13 cellular contexts compared by ENCODE assay signal in genomic region chr6:90187437-90188049, GRCh38.
DNase-seq lines count a peak whose midpoint lies in the region; ATAC-seq, FAIRE-seq and TF ChIP-seq lines count a peak whose summit lies in the region.
"Had no signal": no experiment of that assay in that cellular context is flagged by ENCODE, and none has a peak within 500 bp of the region (broad histone marks: within the 10 kb centered on the region; RNA-seq: fewer than 3 reads in every experiment).

No MANE protein-coding gene starts in this region.

- intact Hi-C loops in HepG2 (cut with micrococcal nuclease; ENCODE audit: unreplicated experiment) (no loop called here), ascending aorta (cut with DNase I) (no loop called here)
- intact Hi-C loops in activated T-helper 2 cell treated with anti-CD3 and anti-CD28 coated beads, Interferon-gamma antibody, Interleukin-2, Interleukin-4, amounts not matched to agents 10 μg/mL and 5 μg/mL and 100 μg/mL, durations not matched to agents 14 hours and 24 hours and 36 hours (cut with micrococcal nuclease) = loop anchor here (1.0 kb wide), 1 partner anchor 11 kb away; no protein-coding TSS in a partner anchor

- H2AK5ac ChIP-seq in mesendoderm (ENCODE audit: low read length) = no peak overlapping the region

- no peak for TF ChIP-seq POLR2A in HepG2 (IDR thresholded peaks at IDR 0.05; ENCODE audit: insufficient read depth in 1 of 2, low read depth in 2 of 2, low read length in 2 of 2)

- no peak for FAIRE-seq in HepG2 (lab: Jason Lieb, UNC)

- no peak overlapping the region for H3K9ac ChIP-seq in liver (ENCODE audit: low read depth in 1 of 2, low read length in 2 of 2)
- H3K9ac ChIP-seq in HepG2 (ENCODE audit: insufficient read depth, low read depth, low read length) = no peak overlapping the region
- H3K9ac ChIP-seq in mesendoderm (ENCODE audit: low read length) = no peak overlapping the region

- H3K18ac ChIP-seq in mesendoderm (ENCODE audit: low read length) = no peak overlapping the region

- peaks cover 73% of the 10 kb centered on the region for H3K4me1 Mint-ChIP-seq in activated T-helper 2 cell treated with anti-CD3 and anti-CD28 coated beads, Interferon-gamma antibody, Interleukin-2, Interleukin-4, amounts not matched to agents 10 μg/mL and 5 μg/mL and 100 μg/mL, durations not matched to agents 14 hours and 24 hours and 36 hours (ENCODE audit: low read depth)

- H3K4me3 Mint-ChIP-seq in activated T-helper 2 cell treated with anti-CD3 and anti-CD28 coated beads, Interferon-gamma antibody, Interleukin-2, Interleukin-4, amounts not matched to agents 10 μg/mL and 5 μg/mL and 100 μg/mL, durations not matched to agents 14 hours and 24 hours and 36 hours (ENCODE audit: low read depth) = peak overlapping the region; percentile 68

- H3K4me3 ChIP-seq in liver (ENCODE audit: low read depth in 1 of 3, low read length in 3 of 3) (no peak overlapping the region), HepG2 (replicated peaks in 1 of 3; ENCODE audit: insufficient read depth in 1 of 3, low read depth in 2 of 3, low read length in 3 of 3) (no peak overlapping the region), mesendoderm (ENCODE audit: low read length) (no peak overlapping the region), ascending aorta (no peak overlapping the region)
- H3K4me3 ChIP-seq: body of pancreas, esophagus squamous epithelium, uterus had no signal

- H3K27me3 ChIP-seq in liver (ENCODE audit: control insufficient read depth in 4 of 4, insufficient read depth in 4 of 4, low read length in 3 of 4) = no peaks in the 10 kb centered on the region
- H3K27me3 ChIP-seq in HepG2 (ENCODE audit: control insufficient read depth in 1 of 2, insufficient read depth in 2 of 2, low read length in 2 of 2) = no peaks in the 10 kb centered on the region; a peak in 1 of 5 replicates
- H3K27me3 ChIP-seq in mesendoderm (ENCODE audit: insufficient read depth, low read length, poor library complexity) = no peaks in the 10 kb centered on the region
- H3K27me3 ChIP-seq in ascending aorta = no peaks in the 10 kb centered on the region
- H3K27me3 ChIP-seq: body of pancreas, esophagus squamous epithelium, uterus had no signal

- H3K79me1 ChIP-seq in mesendoderm (ENCODE audit: low read length) = no peaks in the 10 kb centered on the region

- H3K4me2 ChIP-seq in HepG2 (ENCODE audit: low read depth, low read length) = no peak overlapping the region
- no peak overlapping the region for H3K4me2 ChIP-seq in mesendoderm (ENCODE audit: low read length)

- no peaks in the 10 kb centered on the region for H3K9me3 Mint-ChIP-seq in activated T-helper 2 cell treated with anti-CD3 and anti-CD28 coated beads, Interferon-gamma antibody, Interleukin-2, Interleukin-4, amounts not matched to agents 10 μg/mL and 5 μg/mL and 100 μg/mL, durations not matched to agents 14 hours and 24 hours and 36 hours

- TF ChIP-seq EP300 in HepG2 (IDR thresholded peaks at IDR 0.05; ENCODE audit: low read depth in 2 of 2, low read length in 2 of 2) = no peak
- no peak for TF ChIP-seq EP300 in HepG2 (CRISPR knock-in tag; IDR thresholded peaks at IDR 0.05; ENCODE audit: borderline replicate concordance)

- H3K23ac ChIP-seq in mesendoderm (ENCODE audit: low read length) = no peak overlapping the region

- TF ChIP-seq CTCF in liver (IDR thresholded peaks at IDR 0.05; ENCODE audit: low read depth, low read length, missing input control) (no peak), HepG2 (CRISPR knock-in tag; IDR thresholded peaks at IDR 0.05) (no peak), GM20000 (IDR thresholded peaks at IDR 0.05; ENCODE audit: extremely low read depth, missing control alignments) (no peak), ascending aorta (IDR thresholded peaks at IDR 0.05) (no peak)

- peak overlapping the region; percentile 75 for H3K27ac Mint-ChIP-seq in activated T-helper 2 cell treated with anti-CD3 and anti-CD28 coated beads, Interferon-gamma antibody, Interleukin-2, Interleukin-4, amounts not matched to agents 10 μg/mL and 5 μg/mL and 100 μg/mL, durations not matched to agents 14 hours and 24 hours and 36 hours

- H2AFZ ChIP-seq in HepG2 (ENCODE audit: low read length) = no peak overlapping the region

- no TSS peak for BruUV-seq in HepG2 (replicated peaks; lab: Mats Ljungman, UMichigan)

- in situ Hi-C loops in HepG2 (cut with HindIII; ENCODE audit: extremely low pct_ligation_motif_present, low pct_unique_long_range_greater_than_20kb) = loop anchor here (10.0 kb wide), 1 partner anchor 243 kb away; no protein-coding TSS in a partner anchor

- no peak overlapping the region for H2BK15ac ChIP-seq in mesendoderm (replicated peaks; ENCODE audit: low read depth)

- H2BK5ac ChIP-seq in mesendoderm (ENCODE audit: low read length) = no peak overlapping the region

- H3K4ac ChIP-seq in mesendoderm (ENCODE audit: low read depth, low read length) = no peak overlapping the region

- H3K9me3 ChIP-seq in liver (ENCODE audit: control insufficient read depth in 4 of 4, low read length in 3 of 4) (no peaks in the 10 kb centered on the region), HepG2 (ENCODE audit: low read length) (no peaks in the 10 kb centered on the region), ascending aorta (no peaks in the 10 kb centered on the region)
- H3K9me3 ChIP-seq: body of pancreas, esophagus squamous epithelium, uterus had no signal

- H4K5ac ChIP-seq in mesendoderm (ENCODE audit: low read length) = no peak overlapping the region

- peaks cover 0 to 32% (median 21%) of the 10 kb centered on the region in 4 donors for H3K4me1 ChIP-seq in liver (ENCODE audit: control insufficient read depth in 4 of 4, insufficient read depth in 4 of 4, low read length in 3 of 4)
- no peaks in the 10 kb centered on the region for H3K4me1 ChIP-seq in HepG2 (ENCODE audit: insufficient read depth, low read length)
- no peaks in the 10 kb centered on the region for H3K4me1 ChIP-seq in mesendoderm (ENCODE audit: control insufficient read depth, low read depth, low read length)
- peaks cover 5 to 10% of the 10 kb centered on the region in 2 donors for H3K4me1 ChIP-seq in ascending aorta

- TF ChIP-seq RAD21 in liver (IDR thresholded peaks at IDR 0.05) (peak; percentile 13 to 15), HepG2 (CRISPR knock-in tag; IDR thresholded peaks at IDR 0.05) (no peak)

- ATAC-seq in HepG2 (no peak), HG03139 (IDR thresholded peaks at IDR 0.05; ENCODE audit: unreplicated experiment) (no peak)
- ATAC-seq: body of pancreas had no signal

- POLR2A ChIA-PET in HepG2 (lab: Yijun Ruan, JAX) = no interaction called here

- peaks cover 48% of the 10 kb centered on the region for H3K36me3 Mint-ChIP-seq in activated T-helper 2 cell treated with anti-CD3 and anti-CD28 coated beads, Interferon-gamma antibody, Interleukin-2, Interleukin-4, amounts not matched to agents 10 μg/mL and 5 μg/mL and 100 μg/mL, durations not matched to agents 14 hours and 24 hours and 36 hours (ENCODE audit: low read depth)

- H3K36me3 ChIP-seq in liver (ENCODE audit: control insufficient read depth in 4 of 4, insufficient read depth in 3 of 4, low read depth in 1 of 4, low read length in 3 of 4) = no peaks in the 10 kb centered on the region
- H3K36me3 ChIP-seq in HepG2 (replicated peaks in 1 of 2; ENCODE audit: control insufficient read depth in 1 of 2, insufficient read depth in 2 of 2, low read length in 2 of 2) = no peaks in the 10 kb centered on the region
- H3K36me3 ChIP-seq in mesendoderm (ENCODE audit: control insufficient read depth, insufficient read depth, low read length) = no peaks in the 10 kb centered on the region
- H3K36me3 ChIP-seq in ascending aorta = no peaks in the 10 kb centered on the region
- H3K36me3 ChIP-seq: esophagus squamous epithelium, uterus had no signal

- H3K79me2 ChIP-seq in HepG2 (ENCODE audit: insufficient read depth, low read length) (no peaks in the 10 kb centered on the region), mesendoderm (ENCODE audit: control insufficient read depth, insufficient read depth, low read length) (no peaks in the 10 kb centered on the region)

- H2BK120ac ChIP-seq in mesendoderm (ENCODE audit: low read depth, low read length) = no peak overlapping the region

- CTCF ChIA-PET in HepG2 (lab: Yijun Ruan, JAX; ENCODE audit: low intra/inter-chr PET ratio, low total read pairs) = no interaction called here

- peak overlapping the region; percentile 22 for H3K56ac ChIP-seq in mesendoderm (ENCODE audit: low read length)

- no peaks in the 10 kb centered on the region for H3K27me3 Mint-ChIP-seq in activated T-helper 2 cell treated with anti-CD3 and anti-CD28 coated beads, Interferon-gamma antibody, Interleukin-2, Interleukin-4, amounts not matched to agents 10 μg/mL and 5 μg/mL and 100 μg/mL, durations not matched to agents 14 hours and 24 hours and 36 hours (ENCODE audit: low read depth)

- H3K27ac ChIP-seq in liver (ENCODE audit: low read depth in 1 of 2, low read length in 2 of 2) = peak overlapping the region; percentile 58 to 70
- H3K27ac ChIP-seq in HepG2 (ENCODE audit: extremely low read length, insufficient read depth, low read length) = no peak overlapping the region
- H3K27ac ChIP-seq in mesendoderm (ENCODE audit: low read depth, low read length) = no peak overlapping the region
- no peak overlapping the region for H3K27ac ChIP-seq in ascending aorta
- H3K27ac ChIP-seq: body of pancreas, esophagus squamous epithelium had no signal

- 43% methylated on average over 8 of the region's 8 CpGs for WGBS in liver
- WGBS in HepG2 (ENCODE audit: low lambda C conversion rate) = 47% methylated on average over 6 of the region's 8 CpGs
- no CpG with 5 or more reads among the region's 8 CpGs for WGBS in mesendoderm (ENCODE audit: extremely low coverage, insufficient coverage, low lambda C conversion rate)

- no peaks in the 10 kb centered on the region for H4K20me1 ChIP-seq in HepG2 (ENCODE audit: insufficient read depth, low read length)

- DNase-seq in HepG2 (ENCODE audit: low spot score) (no peak), mesendoderm (no peak), NCI-H1048 (lab: John Stamatoyannopoulos, UW) (no peak), GM20000 (ENCODE audit: low spot score) (no peak), ascending aorta (ENCODE audit: low spot score in 2 of 2) (no peak)
- no peak for DNase-seq in activated T-helper 2 cell treated with anti-CD3 and anti-CD28 coated beads, Interferon-gamma antibody, Interleukin-2, Interleukin-4, amounts not matched to agents 10 μg/mL and 5 μg/mL and 100 μg/mL, durations not matched to agents 14 hours and 24 hours and 36 hours (ENCODE audit: low spot score)
- DNase-seq: activated CD4-positive, alpha-beta T cell treated with anti-CD3 and anti-CD28 coated beads for 48 hours; body of pancreas; esophagus squamous epithelium; NCI-H1436 treated with DMSO at 0.1 percent for 48 hours; uterus had no signal

- no peak overlapping the region for H4K8ac ChIP-seq in mesendoderm (ENCODE audit: low read depth, low read length)

TF ChIP-seq in liver, 16 proteins besides CTCF, POLR2A, EP300 and RAD21 (continues in another document):
- peak; percentile 25 to 51 for TF ChIP-seq HNF4A (conservative IDR thresholded peaks at IDR 0.05)
- no peak for TF ChIP-seq HNF4G (IDR thresholded peaks at IDR 0.05)
- TF ChIP-seq JUND (IDR thresholded peaks at IDR 0.05) = peak in 1 of 2 donors; percentile 19

TF ChIP-seq in HepG2, 621 proteins besides CTCF, POLR2A, EP300 and RAD21 (continues in another document):
- TF ChIP-seq ZNF20 (CRISPR knock-in tag; IDR thresholded peaks at IDR 0.05) (no peak), IRF2 (CRISPR knock-in tag; IDR thresholded peaks at IDR 0.05) (no peak)

Comparison
In these comparisons a context has a peak if more than half of its experiments do, and no peak if none do; other contexts are left out.
1. H3K27ac ChIP-seq: peak in liver (2 of 2); none in HepG2 (single experiment), mesendoderm (single experiment) and ascending aorta (0 of 2).